33 cellular contexts compared by ENCODE assay signal in genomic region chr16:27903046-27903655, GRCh38.
"Had no signal": no experiment of that assay in that cellular context is flagged by ENCODE, and none has a peak within 500 bp of the region (broad histone marks: within the 10 kb centered on the region; RNA-seq: fewer than 3 reads in every experiment).

No MANE protein-coding gene starts in this region.

- H3K27me3 ChIP-seq: brain microvascular endothelial cell, gastrocnemius medialis had no signal

- H3K36me3 ChIP-seq: brain microvascular endothelial cell, gastrocnemius medialis, WERI-Rb-1 had no signal

- H3K27ac Mint-ChIP-seq: activated B cell treated with CpG ODN at 0.5 μM for 24 hours; activated CD8-positive, alpha-beta T cell treated with anti-CD3 and anti-CD28 coated beads for 36 hours; activated naive CD8-positive, alpha-beta T cell; activated T-helper 17 cell treated with anti-CD3 and anti-CD28 coated beads, Interleukin-2, amount 50 U/mL, for 72 hours; dendritic cell treated with granulocyte-macrophage colony-stimulating factor and Interleukin-4, amounts not matched to agents 40 ng/mL and 50 ng/mL, for 4 days; endodermal cell; T-helper 2 cell treated with Interferon-gamma antibody and Interleukin-4, amounts not matched to agents 5 μg/mL and 100 μg/mL, for 36 hours had no signal

- H3K4me1 ChIP-seq: gastrocnemius medialis had no signal

- H3K4me3 Mint-ChIP-seq: activated B cell treated with CpG ODN at 0.5 μM for 24 hours; activated CD8-positive, alpha-beta T cell treated with anti-CD3 and anti-CD28 coated beads for 36 hours; activated naive CD8-positive, alpha-beta T cell; activated T-cell treated with anti-CD3 and anti-CD28 coated beads, Interleukin-2, amount 50 U/mL, for 4 hours; activated T-helper 17 cell treated with anti-CD3 and anti-CD28 coated beads, Interleukin-2, amount 50 U/mL, for 72 hours; central memory CD8-positive, alpha-beta T cell; dendritic cell treated with granulocyte-macrophage colony-stimulating factor and Interleukin-4, amounts not matched to agents 40 ng/mL and 50 ng/mL, for 4 days; endodermal cell; T-helper 17 cell; T-helper 2 cell treated with Interferon-gamma antibody and Interleukin-4, amounts not matched to agents 5 μg/mL and 100 μg/mL, for 36 hours had no signal

- DNase-seq: activated B cell treated with CpG ODN at 0.5 μM for 24 hours; activated CD4-positive, alpha-beta T cell treated with anti-CD3 and anti-CD28 coated beads for 48 hours; activated CD4-positive, alpha-beta T cell treated with anti-CD3 and anti-CD28 coated beads, Interleukin-2, amount 50 U/mL, for 1 hour; activated CD4-positive, alpha-beta T cell treated with anti-CD3 and anti-CD28 coated beads, Interleukin-2, amount 50 U/mL, for 48 hours; activated CD8-positive, alpha-beta memory T cell treated with anti-CD3 and anti-CD28 coated beads for 24 hours; activated CD8-positive, alpha-beta T cell treated with anti-CD3 and anti-CD28 coated beads for 36 hours; activated effector memory CD4-positive, alpha-beta T cell treated with Interleukin-2 at 50 U/mL for 16 hours; activated gamma-delta T cell treated with Interleukin-2 at 50 U/mL for 16 hours; activated naive CD4-positive, alpha-beta T cell treated with anti-CD3 and anti-CD28 coated beads, Interleukin-2, amount 50 U/mL, for 16 hours; activated naive CD4-positive, alpha-beta T cell treated with Interleukin-2 at 50 U/mL for 16 hours; activated T-cell treated with anti-CD3 and anti-CD28 coated beads, Interleukin-2, amount 50 U/mL, for 4 hours; amniotic stem cell; anterior cingulate cortex; brain microvascular endothelial cell; dorsolateral prefrontal cortex; effector memory CD4-positive, alpha-beta T cell; endodermal cell; foreskin fibroblast; gastrocnemius medialis; T-helper 1 cell; T-helper 17 cell; T1000; WERI-Rb-1 had no signal

- H3K9me3 ChIP-seq: gastrocnemius medialis had no signal

- H3K36me3 Mint-ChIP-seq: activated naive CD8-positive, alpha-beta T cell had no signal

- FAIRE-seq: astrocyte, bronchial epithelial cell had no signal

- ATAC-seq: activated CD4-positive, CD25-positive, alpha-beta regulatory T cell treated with anti-CD3 and anti-CD28 coated beads, Interleukin-2, amount 50 U/mL, for 24 hours; activated CD8-positive, alpha-beta T cell treated with anti-CD3 and anti-CD28 coated beads for 36 hours; activated T-cell treated with anti-CD3 and anti-CD28 coated beads, Interleukin-2, amount 50 U/mL, for 4 hours; activated T-helper 17 cell treated with anti-CD3 and anti-CD28 coated beads, Interleukin-2, amount 50 U/mL, for 72 hours; esophagus mucosa; gastrocnemius medialis; T-helper 17 cell had no signal

- H3K27ac ChIP-seq: brain microvascular endothelial cell, coronary artery, dorsolateral prefrontal cortex, gastrocnemius medialis, WERI-Rb-1 had no signal

- H3K4me3 ChIP-seq: coronary artery, dorsolateral prefrontal cortex, gastrocnemius medialis had no signal

- H3K4me1 Mint-ChIP-seq: activated B cell treated with CpG ODN at 0.5 μM for 24 hours; activated T-helper 17 cell treated with anti-CD3 and anti-CD28 coated beads, Interleukin-2, amount 50 U/mL, for 72 hours; central memory CD8-positive, alpha-beta T cell; endodermal cell had no signal

- H3K9me3 Mint-ChIP-seq: activated B cell treated with CpG ODN at 0.5 μM for 24 hours; activated CD8-positive, alpha-beta T cell treated with anti-CD3 and anti-CD28 coated beads for 36 hours; activated T-cell treated with anti-CD3 and anti-CD28 coated beads, Interleukin-2, amount 50 U/mL, for 4 hours; activated T-helper 17 cell treated with anti-CD3 and anti-CD28 coated beads, Interleukin-2, amount 50 U/mL, for 72 hours; central memory CD8-positive, alpha-beta T cell; dendritic cell treated with granulocyte-macrophage colony-stimulating factor and Interleukin-4, amounts not matched to agents 40 ng/mL and 50 ng/mL, for 4 days; endodermal cell; T-helper 2 cell treated with Interferon-gamma antibody and Interleukin-4, amounts not matched to agents 5 μg/mL and 100 μg/mL, for 36 hours had no signal
